Comparison of ENCODE assay signal across 13 cellular contexts in the genomic region with DNA sequence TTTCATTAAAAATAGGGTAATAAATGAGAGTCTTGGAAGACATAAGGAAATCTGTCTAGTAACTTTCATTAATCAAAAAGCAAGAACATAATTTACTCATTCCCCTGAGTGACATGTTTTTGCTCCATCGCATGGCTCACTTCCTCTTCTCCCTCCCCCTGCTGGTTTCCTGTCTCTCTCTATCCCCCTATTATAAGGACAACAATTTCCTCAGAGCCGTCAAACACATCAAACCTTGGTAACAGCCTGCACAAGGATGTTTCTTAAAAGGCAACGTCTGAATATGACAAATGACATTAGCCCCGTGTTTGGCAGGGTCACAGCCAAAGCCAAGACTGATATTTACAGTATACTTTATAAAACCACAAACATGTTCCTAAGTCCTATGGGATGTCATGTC.
A peak's percentile ranks its signal among the peaks of the same experiment; 100 is the strongest.
DNase-seq lines count a peak whose midpoint lies in the region; ATAC-seq and TF ChIP-seq lines count a peak whose summit lies in the region.
"Had no signal": no experiment of that assay in that cellular context is flagged by ENCODE, and none has a peak within 500 bp of the region (broad histone marks: within the 10 kb centered on the region; RNA-seq: fewer than 3 reads in every experiment).

No MANE protein-coding gene starts in this region.

- intact Hi-C loops in lower lobe of right lung (cut with DNase I) = no loop called here
- intact Hi-C loops in activated T-helper 2 cell treated with anti-CD3 and anti-CD28 coated beads, Interferon-gamma antibody, Interleukin-2, Interleukin-4, amounts not matched to agents 10 μg/mL and 5 μg/mL and 100 μg/mL, durations not matched to agents 14 hours and 24 hours and 36 hours (cut with micrococcal nuclease) = no loop called here

- H3K27ac Mint-ChIP-seq in activated T-helper 2 cell treated with anti-CD3 and anti-CD28 coated beads, Interferon-gamma antibody, Interleukin-2, Interleukin-4, amounts not matched to agents 10 μg/mL and 5 μg/mL and 100 μg/mL, durations not matched to agents 14 hours and 24 hours and 36 hours = no peak overlapping the region
- H3K27ac Mint-ChIP-seq: brain had no signal

- no peak for TF ChIP-seq CTCF in lower lobe of right lung (IDR thresholded peaks at IDR 0.05)

- no peaks in the 10 kb centered on the region for H3K4me1 Mint-ChIP-seq in activated T-helper 2 cell treated with anti-CD3 and anti-CD28 coated beads, Interferon-gamma antibody, Interleukin-2, Interleukin-4, amounts not matched to agents 10 μg/mL and 5 μg/mL and 100 μg/mL, durations not matched to agents 14 hours and 24 hours and 36 hours (ENCODE audit: low read depth)

- no peaks in the 10 kb centered on the region for H3K27me3 Mint-ChIP-seq in activated T-helper 2 cell treated with anti-CD3 and anti-CD28 coated beads, Interferon-gamma antibody, Interleukin-2, Interleukin-4, amounts not matched to agents 10 μg/mL and 5 μg/mL and 100 μg/mL, durations not matched to agents 14 hours and 24 hours and 36 hours (ENCODE audit: low read depth)
- H3K27me3 Mint-ChIP-seq: brain had no signal

- H3K9me3 ChIP-seq in lower lobe of right lung = no peaks in the 10 kb centered on the region
- H3K9me3 ChIP-seq: MG63 had no signal

- no peaks in the 10 kb centered on the region for H3K4me1 ChIP-seq in lower lobe of right lung

- H3K9me3 Mint-ChIP-seq in activated T-helper 2 cell treated with anti-CD3 and anti-CD28 coated beads, Interferon-gamma antibody, Interleukin-2, Interleukin-4, amounts not matched to agents 10 μg/mL and 5 μg/mL and 100 μg/mL, durations not matched to agents 14 hours and 24 hours and 36 hours = peaks cover 11% of the 10 kb centered on the region

- no peak overlapping the region for H3K4me3 Mint-ChIP-seq in activated T-helper 2 cell treated with anti-CD3 and anti-CD28 coated beads, Interferon-gamma antibody, Interleukin-2, Interleukin-4, amounts not matched to agents 10 μg/mL and 5 μg/mL and 100 μg/mL, durations not matched to agents 14 hours and 24 hours and 36 hours (ENCODE audit: low read depth)
- H3K4me3 Mint-ChIP-seq: brain had no signal

- ATAC-seq in GM18505 (IDR thresholded peaks at IDR 0.05; ENCODE audit: unreplicated experiment) = peak; percentile 65
- ATAC-seq in HG02938 (IDR thresholded peaks at IDR 0.05; ENCODE audit: unreplicated experiment) = peak; percentile 48
- peak; percentile 40 to 47 for ATAC-seq in lower lobe of right lung
- ATAC-seq in GM21367 (IDR thresholded peaks at IDR 0.05; ENCODE audit: unreplicated experiment) = no peak
- ATAC-seq: Right ventricle myocardium inferior had no signal

- TF ChIP-seq POLR2A in GM18505 (IDR thresholded peaks at IDR 0.05; ENCODE audit: borderline replicate concordance, extremely low read depth, insufficient read depth, insufficient read length) = no peak

- no peaks in the 10 kb centered on the region for H3K36me3 ChIP-seq in lower lobe of right lung
- H3K36me3 ChIP-seq: MG63 had no signal

- no peak overlapping the region for H3K27ac ChIP-seq in lower lobe of right lung
- H3K27ac ChIP-seq: skin epidermis had no signal

- no peak overlapping the region for H3K4me3 ChIP-seq in lower lobe of right lung
- H3K4me3 ChIP-seq: MG63, skin epidermis had no signal

- no peaks in the 10 kb centered on the region for H3K27me3 ChIP-seq in lower lobe of right lung (ENCODE audit: low read depth)
- H3K27me3 ChIP-seq: MG63 had no signal

- DNase-seq in NCI-H69 (lab: John Stamatoyannopoulos, UW) (peak; percentile 13), lower lobe of right lung (no peak), cerebellum (ENCODE audit: low spot score) (no peak)
- no peak for DNase-seq in activated T-helper 2 cell treated with anti-CD3 and anti-CD28 coated beads, Interferon-gamma antibody, Interleukin-2, Interleukin-4, amounts not matched to agents 10 μg/mL and 5 μg/mL and 100 μg/mL, durations not matched to agents 14 hours and 24 hours and 36 hours (ENCODE audit: low spot score)
- DNase-seq in activated CD4-positive, CD25-positive, alpha-beta regulatory T cell (lab: John Stamatoyannopoulos, UW) = no peak
- DNase-seq: H7, MG63 had no signal

- no peaks in the 10 kb centered on the region for H3K36me3 Mint-ChIP-seq in activated T-helper 2 cell treated with anti-CD3 and anti-CD28 coated beads, Interferon-gamma antibody, Interleukin-2, Interleukin-4, amounts not matched to agents 10 μg/mL and 5 μg/mL and 100 μg/mL, durations not matched to agents 14 hours and 24 hours and 36 hours (ENCODE audit: low read depth)
- H3K36me3 Mint-ChIP-seq: brain had no signal
